Comparison of ENCODE assay signal across 1 cellular context in the genomic region with DNA sequence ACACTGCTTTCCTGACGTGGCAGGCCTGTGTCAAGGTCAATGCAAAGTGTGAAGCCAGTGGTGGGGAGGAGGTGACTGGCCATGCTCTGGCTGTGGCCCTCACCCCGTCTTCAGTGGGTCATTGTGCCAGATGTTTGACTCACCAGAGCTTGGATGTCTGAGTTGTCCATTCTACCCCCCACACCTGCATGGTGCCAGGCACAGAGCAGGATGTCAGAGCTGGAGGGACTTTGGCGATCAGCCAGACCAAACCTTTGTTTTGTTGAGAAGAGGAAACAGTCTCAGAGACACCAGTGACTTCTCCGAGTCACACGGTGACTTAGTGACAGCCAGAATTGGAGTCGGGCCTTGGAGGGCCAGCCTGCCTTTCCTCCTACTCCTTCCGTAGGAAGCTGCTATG.
TF ChIP-seq lines count a peak whose summit lies in the region.

No MANE protein-coding gene starts in this region.

TF ChIP-seq in endothelial cell of umbilical vein, 7 proteins besides CTCF, POLR2A, EP300 and RAD21:
- TF ChIP-seq FOS (IDR thresholded peaks at IDR 0.05; ENCODE audit: borderline replicate concordance, insufficient read depth, low read length) (no peak), EZH2 (IDR thresholded peaks at IDR 0.05; ENCODE audit: borderline replicate concordance, low read depth, low read length, severe bottlenecking) (no peak), POLR2AphosphoS5 (IDR thresholded peaks at IDR 0.05; ENCODE audit: insufficient read depth, low read depth, low read length) (no peak), GATA2 (IDR thresholded peaks at IDR 0.05; ENCODE audit: insufficient read depth, insufficient read length, low read depth, low read length) (no peak), JUN (IDR thresholded peaks at IDR 0.05; ENCODE audit: borderline replicate concordance, insufficient read depth, insufficient read length, low read depth) (no peak), MYC (IDR thresholded peaks at IDR 0.05; ENCODE audit: low read depth, low read length) (no peak)
- TF ChIP-seq, protein P1, sequence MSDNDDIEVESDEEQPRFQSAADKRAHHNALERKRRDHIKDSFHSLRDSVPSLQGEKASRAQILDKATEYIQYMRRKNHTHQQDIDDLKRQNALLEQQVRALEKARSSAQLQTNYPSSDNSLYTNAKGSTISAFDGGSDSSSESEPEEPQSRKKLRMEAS (IDR thresholded peaks at IDR 0.05; ENCODE audit: insufficient read depth, insufficient read length) = no peak
